ENCODE assay signal across 11 cellular contexts in the genomic region with DNA sequence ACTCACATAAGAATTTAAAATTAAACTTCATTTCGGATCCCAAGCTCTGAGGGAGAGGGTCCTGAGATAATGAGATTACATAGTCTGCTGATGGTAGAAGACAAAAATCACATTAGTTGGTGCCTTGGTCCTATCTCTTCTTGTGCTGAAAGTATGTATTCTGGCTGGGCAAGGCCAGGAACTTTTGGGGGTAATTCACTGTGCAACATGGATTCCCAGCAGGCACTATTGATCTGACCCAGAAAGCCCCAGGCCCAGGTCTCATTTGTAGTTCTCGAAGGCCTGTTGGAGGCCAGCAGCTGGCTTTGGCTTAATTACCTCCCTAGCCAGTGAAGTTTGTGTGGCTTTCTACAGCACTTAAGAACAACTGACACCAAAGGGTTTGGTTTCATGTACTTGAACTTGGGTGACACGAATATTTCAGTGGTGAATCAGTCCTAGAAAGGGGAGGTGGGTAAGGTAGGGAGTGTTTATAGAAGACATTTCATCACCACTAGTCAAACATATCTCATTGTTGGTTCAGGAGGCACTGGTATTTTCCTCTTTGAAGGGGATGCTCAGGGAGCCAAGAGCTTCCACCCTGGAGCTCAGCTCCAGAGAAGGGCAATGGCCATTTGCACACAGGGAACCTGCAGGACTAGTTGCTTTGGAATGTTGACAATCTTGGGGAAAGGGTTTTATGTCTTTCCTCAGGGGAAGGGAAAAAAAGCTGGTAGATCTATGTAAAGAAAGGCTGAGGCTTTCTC.
A peak's percentile ranks its signal among the peaks of the same experiment; 100 is the strongest.
DNase-seq lines count a peak whose midpoint lies in the region; ATAC-seq and TF ChIP-seq lines count a peak whose summit lies in the region.
"Had no signal": no experiment of that assay in that cellular context is flagged by ENCODE, and none has a peak within 500 bp of the region (broad histone marks: within the 10 kb centered on the region; RNA-seq: fewer than 3 reads in every experiment).

No MANE protein-coding gene starts in this region.

- no peaks in the 10 kb centered on the region for H3K36me3 ChIP-seq in thoracic aorta
- H3K36me3 ChIP-seq: spleen, stomach had no signal

- no peak overlapping the region for H3K4me3 ChIP-seq in foreskin fibroblast (ENCODE audit: low read depth in 1 of 2, low read length in 2 of 2)
- no peak overlapping the region for H3K4me3 ChIP-seq in thoracic aorta
- H3K4me3 ChIP-seq: coronary artery, spleen, stomach had no signal

- no peak for TF ChIP-seq CTCF in foreskin fibroblast (IDR thresholded peaks at IDR 0.05; ENCODE audit: low read depth, low read length)
- no peak for TF ChIP-seq CTCF in thoracic aorta (IDR thresholded peaks at IDR 0.05)

- no peak overlapping the region for H3K27ac ChIP-seq in thoracic aorta
- H3K27ac ChIP-seq: coronary artery, spleen, stomach had no signal

- H3K27me3 ChIP-seq in thoracic aorta (replicated peaks; ENCODE audit: insufficient read depth) = no peaks in the 10 kb centered on the region
- H3K27me3 ChIP-seq: spleen, stomach had no signal

- peak; percentile 50 for ATAC-seq in thoracic aorta (ENCODE audit: insufficient number of reproducible peaks, low FRiP score, low read depth)
- no peak for ATAC-seq in HG02759 (IDR thresholded peaks at IDR 0.05; ENCODE audit: unreplicated experiment)

- DNase-seq in HPDE6-E6E7 (ENCODE audit: extremely low spot score) (peak; percentile 67), SHP77 treated with DMSO at 0.1 percent for 48 hours (lab: John Stamatoyannopoulos, UW) (peak; percentile 88), foreskin fibroblast (peak; percentile 92), thoracic aorta (ENCODE audit: low spot score) (no peak), NCI-H446 (lab: John Stamatoyannopoulos, UW) (no peak), C1 segment of cervical spinal cord (lab: John Stamatoyannopoulos, UW) (no peak)
- DNase-seq: kidney, spleen, stomach had no signal

- H3K9me3 ChIP-seq in thoracic aorta = no peaks in the 10 kb centered on the region
- H3K9me3 ChIP-seq: spleen, stomach had no signal

- peaks cover 5 to 16% of the 10 kb centered on the region in 2 donors for H3K4me1 ChIP-seq in thoracic aorta (ENCODE audit: control insufficient read depth in 1 of 2, low read depth in 2 of 2)
- H3K4me1 ChIP-seq: spleen had no signal

Comparison
In these comparisons a context has a peak if more than half of its experiments do, and no peak if none do; other contexts are left out.
1. DNase-seq: peak in HPDE6-E6E7 (single experiment), SHP77 treated with DMSO at 0.1 percent for 48 hours (single experiment) and foreskin fibroblast (2 of 2); none in thoracic aorta (single experiment), NCI-H446 (0 of 2) and C1 segment of cervical spinal cord (0 of 14).